ENCODE assay signal across 1 cellular context in genomic region chr19:40431698-40432097, GRCh38.
TF ChIP-seq lines count a peak whose summit lies in the region.

No MANE protein-coding gene starts in this region.

TF ChIP-seq in GM23338, 12 proteins besides CTCF, POLR2A, EP300 and RAD21:
- no peak for TF ChIP-seq POLR2AphosphoS5 (IDR thresholded peaks at IDR 0.05; ENCODE audit: low read depth)
- TF ChIP-seq JUNB (IDR thresholded peaks at IDR 0.05; ENCODE audit: unreplicated experiment) = no peak
- TF ChIP-seq STAT1 (IDR thresholded peaks at IDR 0.05; ENCODE audit: unreplicated experiment) = no peak
- TF ChIP-seq NANOG (IDR thresholded peaks at IDR 0.05; ENCODE audit: borderline replicate concordance) = no peak
- TF ChIP-seq ZNF462 (CRISPR knock-in tag; IDR thresholded peaks at IDR 0.05) = no peak
- TF ChIP-seq ZNF331 (CRISPR knock-in tag; IDR thresholded peaks at IDR 0.05; ENCODE audit: low read depth) = no peak
- no peak for TF ChIP-seq EZH2phosphoT487 (IDR thresholded peaks at IDR 0.05; ENCODE audit: unreplicated experiment)
- no peak for TF ChIP-seq ETS1 (IDR thresholded peaks at IDR 0.05)
- no peak for TF ChIP-seq ZNF114 (CRISPR knock-in tag; IDR thresholded peaks at IDR 0.05)
- no peak for TF ChIP-seq CREB1 (CRISPR knock-in tag; IDR thresholded peaks at IDR 0.05; ENCODE audit: low read depth)
- no peak for TF ChIP-seq REST (IDR thresholded peaks at IDR 0.05; ENCODE audit: unreplicated experiment)
- TF ChIP-seq EZH2 (IDR thresholded peaks at IDR 0.05; ENCODE audit: low read depth, unreplicated experiment) = no peak
